In genomic region chr1:156750191-156750931, GRCh38 we compare ENCODE assay signal across 6 cellular contexts. TPM values are rescaled to one million over a fixed set of nuclear protein-coding genes. Genes with fewer than 3 reads are reported as not detected.
DNase-seq lines count a peak whose midpoint lies in the region; ATAC-seq and TF ChIP-seq lines count a peak whose summit lies in the region.

No MANE protein-coding gene starts in this region.

- 0 to 1% methylated on average over 16 of the region's 16 CpGs for WGBS in body of pancreas, 2 donors

- peak overlapping the region; percentile 97 to 100 for H3K27ac Mint-ChIP-seq in natural killer cell treated with Interleukin-12 subunit alpha and Interleukin-12 subunit beta and Interleukin-15 and Interleukin-18, amount 100 ng/mL, for 72 hours

- intact Hi-C loops in body of pancreas (cut with DNase I), result no loop called here

- no peaks in the 10 kb centered on the region for H3K27me3 Mint-ChIP-seq in natural killer cell treated with Interleukin-12 subunit alpha and Interleukin-12 subunit beta and Interleukin-15 and Interleukin-18, amount 100 ng/mL, for 72 hours

- ATAC-seq in body of pancreas (no peak), HG02798 (IDR thresholded peaks at IDR 0.05; ENCODE audit: poor library complexity, unreplicated experiment) (no peak), GM18907 (IDR thresholded peaks at IDR 0.05; ENCODE audit: unreplicated experiment) (no peak)
- no peak for ATAC-seq in natural killer cell treated with Interleukin-12 subunit alpha and Interleukin-12 subunit beta and Interleukin-15 and Interleukin-18, amount 100 ng/mL, for 72 hours

- peak overlapping the region; percentile 93 to 100 (median 99) for H3K27ac ChIP-seq in BLaER1 treated with 17β-estradiol and CSF1 and Interleukin-3, amounts not matched to agents 10 nM and 100 nM
- peak overlapping the region; percentile 92 to 99 (median 98) for H3K27ac ChIP-seq in body of pancreas

- H3K4me3 Mint-ChIP-seq in natural killer cell treated with Interleukin-12 subunit alpha and Interleukin-12 subunit beta and Interleukin-15 and Interleukin-18, amount 100 ng/mL, for 72 hours, result peak overlapping the region; percentile 97

- peak overlapping the region; percentile 95 to 100 (median 99) for H3K9ac ChIP-seq in BLaER1 treated with 17β-estradiol and CSF1 and Interleukin-3, amounts not matched to agents 10 nM and 100 nM

- DNase-seq in NCI-H146 (lab: John Stamatoyannopoulos, UW), result peak; percentile 83
- DNase-seq in body of pancreas, result peak; percentile 57 to 67 (median 63)
- no peak for DNase-seq in natural killer cell treated with Interleukin-12 subunit alpha and Interleukin-12 subunit beta and Interleukin-15 and Interleukin-18, amount 100 ng/mL, for 72 hours (ENCODE audit: low spot score)

- peak overlapping the region; percentile 90 to 100 (median 100) for H3K4me2 ChIP-seq in BLaER1 treated with 17β-estradiol and CSF1 and Interleukin-3, amounts not matched to agents 10 nM and 100 nM

- H4K20me1 ChIP-seq in BLaER1 treated with 17β-estradiol and CSF1 and Interleukin-3, amounts not matched to agents 10 nM and 100 nM, result peaks cover 0 to 34% (median 16%) of the 10 kb centered on the region in 11 experiments; a peak in 18 of 22 replicates

- no peak for TF ChIP-seq CTCF in body of pancreas (IDR thresholded peaks at IDR 0.05)

- peaks cover 57 to 61% of the 10 kb centered on the region in 2 donors for H3K4me1 Mint-ChIP-seq in natural killer cell treated with Interleukin-12 subunit alpha and Interleukin-12 subunit beta and Interleukin-15 and Interleukin-18, amount 100 ng/mL, for 72 hours (ENCODE audit: low read depth in 2 of 2)

- peak overlapping the region; percentile 87 to 99 (median 98) for H3K4me3 ChIP-seq in BLaER1 treated with 17β-estradiol and CSF1 and Interleukin-3, amounts not matched to agents 10 nM and 100 nM
- peak overlapping the region; percentile 66 to 97 for H3K4me3 ChIP-seq in body of pancreas

- H3K36me3 ChIP-seq in BLaER1 treated with 17β-estradiol and CSF1 and Interleukin-3, amounts not matched to agents 10 nM and 100 nM, result peaks cover under 1 to 34% (median 20%) of the 10 kb centered on the region in 11 experiments; a peak in 20 of 22 replicates
- no peaks in the 10 kb centered on the region for H3K36me3 ChIP-seq in body of pancreas (replicated peaks in 1 of 2; ENCODE audit: insufficient read depth in 1 of 2, low read depth in 2 of 2)

- no peaks in the 10 kb centered on the region for H3K27me3 ChIP-seq in BLaER1 treated with 17β-estradiol and CSF1 and Interleukin-3, amounts not matched to agents 10 nM and 100 nM
- H3K27me3 ChIP-seq in body of pancreas, result no peaks in the 10 kb centered on the region

- no peaks in the 10 kb centered on the region for H3K9me3 Mint-ChIP-seq in natural killer cell treated with Interleukin-12 subunit alpha and Interleukin-12 subunit beta and Interleukin-15 and Interleukin-18, amount 100 ng/mL, for 72 hours

- peaks cover 4% of the 10 kb centered on the region for H3K36me3 Mint-ChIP-seq in natural killer cell treated with Interleukin-12 subunit alpha and Interleukin-12 subunit beta and Interleukin-15 and Interleukin-18, amount 100 ng/mL, for 72 hours

- peaks cover 59 to 68% (median 61%) of the 10 kb centered on the region in 10 experiments for H3K4me1 ChIP-seq in BLaER1 treated with 17β-estradiol and CSF1 and Interleukin-3, amounts not matched to agents 10 nM and 100 nM
- peaks cover 58% of the 10 kb centered on the region for H3K4me1 ChIP-seq in body of pancreas

- TF ChIP-seq POLR2A in body of pancreas (IDR thresholded peaks at IDR 0.05), result peak in 1 of 3 donors; percentile 23

- no peaks in the 10 kb centered on the region for H3K9me3 ChIP-seq in BLaER1 treated with 17β-estradiol and CSF1 and Interleukin-3, amounts not matched to agents 10 nM and 100 nM (replicated peaks in 1 of 11)
- H3K9me3 ChIP-seq in body of pancreas, result no peaks in the 10 kb centered on the region

RNA-seq across cellular contexts. Expression of gene HDGF, which starts 1.1 kb away (rescaled TPM):
- total RNA-seq in body of pancreas, result 100 to 1,000 TPM in 1 of 2 donors, 10 to 100 TPM in 1; 92.4 to 122 TPM
- 100 to 1,000 TPM; 208 to 308 TPM for total RNA-seq in natural killer cell treated with Interleukin-12 subunit alpha and Interleukin-12 subunit beta and Interleukin-15 and Interleukin-18, amount 100 ng/mL, for 72 hours

RNA-seq across cellular contexts. Expression of gene MRPL24, which starts 9.5 kb away (rescaled TPM):
- total RNA-seq in body of pancreas, result 10 to 100 TPM; 25.2 to 62.0 TPM
- total RNA-seq in natural killer cell treated with Interleukin-12 subunit alpha and Interleukin-12 subunit beta and Interleukin-15 and Interleukin-18, amount 100 ng/mL, for 72 hours, result 10 to 100 TPM; 52.9 to 71.2 TPM

RNA-seq across cellular contexts. Expression of gene PRCC, which starts 17.0 kb away (rescaled TPM):
- total RNA-seq in body of pancreas, result 10 to 100 TPM; 19.2 to 28.3 TPM
- 100 to 1,000 TPM in 1 of 2 donors, 10 to 100 TPM in 1; 86.2 to 116 TPM for total RNA-seq in natural killer cell treated with Interleukin-12 subunit alpha and Interleukin-12 subunit beta and Interleukin-15 and Interleukin-18, amount 100 ng/mL, for 72 hours

RNA-seq across cellular contexts. Expression of gene ISG20L2, which starts 21.8 kb away (rescaled TPM):
- total RNA-seq in body of pancreas, result 10 to 100 TPM; 11.9 to 14.3 TPM
- total RNA-seq in natural killer cell treated with Interleukin-12 subunit alpha and Interleukin-12 subunit beta and Interleukin-15 and Interleukin-18, amount 100 ng/mL, for 72 hours, result 10 to 100 TPM; 67.5 to 97.5 TPM

RNA-seq across cellular contexts. Expression of gene METTL25B, which starts 22.1 kb away (rescaled TPM):
- 10 to 100 TPM; 14.5 to 68.2 TPM for total RNA-seq in body of pancreas
- 10 to 100 TPM; 33.0 to 37.4 TPM for total RNA-seq in natural killer cell treated with Interleukin-12 subunit alpha and Interleukin-12 subunit beta and Interleukin-15 and Interleukin-18, amount 100 ng/mL, for 72 hours
